ENCODE assay signal across 11 cellular contexts in the genomic region with DNA sequence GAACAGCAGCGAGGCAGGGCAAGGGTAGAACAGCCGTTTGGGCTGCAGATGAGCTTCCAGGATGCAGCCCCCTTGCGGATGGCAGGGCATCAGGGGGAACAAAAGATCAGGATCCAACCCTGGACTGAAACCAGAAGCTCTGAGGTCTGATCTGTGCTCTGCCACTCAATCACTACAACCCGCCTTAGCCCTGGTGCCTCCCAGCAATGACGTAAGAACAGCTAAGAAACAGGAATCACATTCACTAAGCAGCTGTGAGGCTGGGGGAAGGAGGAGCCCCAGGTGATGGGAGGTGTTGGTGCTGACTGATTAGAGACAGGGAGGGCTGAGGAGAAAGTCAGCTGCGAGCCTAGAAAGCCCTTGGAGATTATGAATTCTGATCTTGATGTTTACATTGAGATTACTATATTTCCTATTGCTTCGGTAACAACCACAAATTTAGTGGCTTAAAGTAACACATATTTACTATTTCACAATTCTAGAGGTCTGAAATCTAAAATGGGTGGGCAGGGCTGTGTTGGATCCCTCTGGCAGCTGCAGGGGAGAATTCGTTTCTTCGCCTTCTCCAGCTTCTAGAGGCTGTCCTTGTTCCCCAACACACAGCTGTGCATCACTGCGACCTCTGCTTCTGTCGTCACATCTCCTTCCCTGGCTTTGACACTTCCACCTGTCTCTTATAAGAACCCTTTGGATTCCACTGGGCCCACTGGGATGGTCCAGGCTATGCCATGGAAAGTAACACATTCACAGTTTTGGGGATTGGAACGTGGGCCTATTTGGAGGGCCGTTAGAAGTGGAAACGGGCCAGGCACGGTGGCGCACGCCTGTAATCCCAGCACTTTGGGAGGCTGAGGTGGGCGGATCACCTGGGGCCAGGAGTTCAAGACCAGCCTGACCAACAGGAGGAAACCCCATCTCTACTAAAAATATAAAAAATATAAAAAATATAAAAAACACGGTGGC. TPM values are rescaled to one million over a fixed set of nuclear protein-coding genes. Genes with fewer than 3 reads are reported as not detected.
DNase-seq lines count a peak whose midpoint lies in the region; ATAC-seq and TF ChIP-seq lines count a peak whose summit lies in the region.
"Had no signal": no experiment of that assay in that cellular context is flagged by ENCODE, and none has a peak within 500 bp of the region (broad histone marks: within the 10 kb centered on the region; RNA-seq: fewer than 3 reads in every experiment).

No MANE protein-coding gene starts in this region.

- TF ChIP-seq POLR2A in stomach (IDR thresholded peaks at IDR 0.05), result no peak
- no peak for TF ChIP-seq POLR2A in esophagus muscularis mucosa (IDR thresholded peaks at IDR 0.05; ENCODE audit: low read depth)

- peaks cover 5% of the 10 kb centered on the region for H3K27me3 ChIP-seq in foreskin keratinocyte
- H3K27me3 ChIP-seq in stomach, result peaks cover 0 to 1% (median 0%) of the 10 kb centered on the region in 3 donors
- H3K27me3 ChIP-seq in esophagus muscularis mucosa, result no peaks in the 10 kb centered on the region

- WGBS in stomach, 5 donors, result 63 to 80% (median 67%) methylated on average over 19 of the region's 19 CpGs
- 89% methylated on average over 19 of the region's 19 CpGs for WGBS in esophagus muscularis mucosa

- no peaks in the 10 kb centered on the region for H3K9me3 ChIP-seq in stomach
- H3K9me3 ChIP-seq in esophagus muscularis mucosa, result no peaks in the 10 kb centered on the region
- H3K9me3 ChIP-seq: A549 had no signal

- intact Hi-C loops in stomach (cut with DNase I; ENCODE audit: low total_unique reads) (no loop called here), esophagus muscularis mucosa (cut with DNase I) (no loop called here)

- H3K27ac ChIP-seq in foreskin keratinocyte, result peak overlapping the region; percentile 30
- no peak overlapping the region for H3K27ac ChIP-seq in stomach
- H3K27ac ChIP-seq in esophagus muscularis mucosa (replicated peaks in 1 of 4), result no peak overlapping the region

- H3K36me3 ChIP-seq in stomach (no peaks in the 10 kb centered on the region), esophagus muscularis mucosa (no peaks in the 10 kb centered on the region)

- peaks cover 6% of the 10 kb centered on the region for H3K4me1 ChIP-seq in foreskin keratinocyte
- peaks cover 6 to 41% (median 21%) of the 10 kb centered on the region in 4 donors for H3K4me1 ChIP-seq in stomach
- peaks cover 12 to 35% (median 31%) of the 10 kb centered on the region in 4 donors for H3K4me1 ChIP-seq in esophagus muscularis mucosa

- DNase-seq in NCI-H1436 (lab: John Stamatoyannopoulos, UW) (peak; percentile 33), NCI-H1436 treated with DMSO at 0.1 percent for 48 hours (lab: John Stamatoyannopoulos, UW) (no peak), NOMO-1 treated with DMSO at 0.1 percent for 48 hours (lab: John Stamatoyannopoulos, UW; ENCODE audit: unreplicated experiment) (peak; percentile 47), foreskin keratinocyte (peak in 1 of 2 donors; percentile 82), stomach (peak; percentile 47), esophagus muscularis mucosa (ENCODE audit: extremely low spot score) (no peak)
- DNase-seq: activated T-cell treated with anti-CD3 and anti-CD28 coated beads, Interleukin-2, amount 50 U/mL, for 1 hour; NCI-H446 had no signal

- H3K4me3 ChIP-seq in stomach (no peak overlapping the region), esophagus muscularis mucosa (no peak overlapping the region)
- H3K4me3 ChIP-seq: A549 had no signal

- TF ChIP-seq EP300 in stomach (IDR thresholded peaks at IDR 0.05) (no peak), esophagus muscularis mucosa (IDR thresholded peaks at IDR 0.05) (no peak)

- peak; percentile 88 for ATAC-seq in foreskin keratinocyte
- no peak for ATAC-seq in GM18520 (IDR thresholded peaks at IDR 0.05; ENCODE audit: unreplicated experiment)
- ATAC-seq in GM21619 (IDR thresholded peaks at IDR 0.05; ENCODE audit: unreplicated experiment), result no peak

- TF ChIP-seq CTCF in foreskin keratinocyte (conservative IDR thresholded peaks at IDR 0.05) (peak; percentile 26), stomach (IDR thresholded peaks at IDR 0.05) (no peak), esophagus muscularis mucosa (IDR thresholded peaks at IDR 0.05) (no peak)

RNA-seq across cellular contexts. Expression of a gene that starts 6.1 kb away (rescaled TPM):
- 577 and 589 TPM in 2 replicates for total RNA-seq in foreskin keratinocyte
- polyA plus RNA-seq in foreskin keratinocyte, result 620 and 648 TPM in 2 replicates
- total RNA-seq in stomach, result 100 to 1,000 TPM in 3 of 5 donors, 10 to 100 TPM in 2; 68.1 to 297 (median 154) TPM
- 100 to 1,000 TPM in 2 of 3 donors, 10 to 100 TPM in 1; 51.0 to 421 (median 124) TPM for polyA plus RNA-seq in stomach
- 100 to 1,000 TPM; 349 to 416 (median 399) TPM for total RNA-seq in esophagus muscularis mucosa

Comparison
In these comparisons a context has a peak if more than half of its experiments do, and no peak if none do; other contexts are left out.
1. DNase-seq: peak in NCI-H1436 (single experiment), NOMO-1 treated with DMSO at 0.1 percent for 48 hours (single experiment) and stomach (single experiment); none in NCI-H1436 treated with DMSO at 0.1 percent for 48 hours (single experiment) and esophagus muscularis mucosa (single experiment).